ENCODE assay signal across 2 cellular contexts in genomic region chr9:14007199-14007769, GRCh38.
TF ChIP-seq lines count a peak whose summit lies in the region.

No MANE protein-coding gene starts in this region.

TF ChIP-seq in HEK293, 187 proteins besides CTCF, POLR2A, EP300 and RAD21 (continued from another document):
- TF ChIP-seq ZNF792 (tag by site-specific recombination; IDR thresholded peaks at IDR 0.05) (no peak), ZBTB26 (tag by site-specific recombination; optimal IDR thresholded peaks at IDR 0.05) (no peak), KLF1 (tag by site-specific recombination; IDR thresholded peaks at IDR 0.05) (peak; percentile 31; the same call in 1 of the 2 replicates)

TF ChIP-seq in K562, 482 proteins besides CTCF, POLR2A, EP300 and RAD21 (continued from another document):
- peak; percentile 44; the same call in 1 of the 2 replicates for TF ChIP-seq VEZF1 (CRISPR knock-in tag; IDR thresholded peaks at IDR 0.05)
- no peak for TF ChIP-seq ZNF740 (CRISPR knock-in tag; IDR thresholded peaks at IDR 0.05)
- TF ChIP-seq ZNF740 (tag; IDR thresholded peaks at IDR 0.05) = peak in 1 of 2 experiments; percentile 51; a peak in 2 of 4 replicates
- no peak for TF ChIP-seq ZNF655 (CRISPR knock-in tag; IDR thresholded peaks at IDR 0.05)
- no peak for TF ChIP-seq BHLHE40 (IDR thresholded peaks at IDR 0.05; ENCODE audit: low read length)
- no peak for TF ChIP-seq ZFX (CRISPR knock-in tag; IDR thresholded peaks at IDR 0.05)
- TF ChIP-seq HINFP (tag; conservative IDR thresholded peaks at IDR 0.05; ENCODE audit: low read depth) = peak; percentile 65
